16 cellular contexts compared by ENCODE assay signal in the genomic region with DNA sequence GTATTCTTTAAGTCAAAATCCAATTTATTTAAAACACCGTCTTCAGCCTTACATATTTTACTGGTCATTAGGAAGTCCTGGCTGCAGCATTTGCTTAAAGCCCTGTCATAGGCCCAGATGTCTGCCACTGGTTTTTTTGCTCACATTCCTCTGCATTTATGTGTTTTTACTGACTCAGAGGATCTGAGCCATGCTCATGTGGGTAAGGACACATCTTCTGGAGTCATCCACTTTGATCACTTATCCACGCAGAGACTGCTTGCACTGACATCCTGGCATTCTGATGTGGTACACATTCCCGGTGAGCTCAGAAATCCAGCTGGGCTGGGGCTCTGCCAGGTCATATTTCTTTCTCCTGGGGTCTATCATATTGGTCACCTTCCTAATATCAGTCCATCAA.
DNase-seq lines count a peak whose midpoint lies in the region; ATAC-seq and TF ChIP-seq lines count a peak whose summit lies in the region.
"Had no signal": no experiment of that assay in that cellular context is flagged by ENCODE, and none has a peak within 500 bp of the region (broad histone marks: within the 10 kb centered on the region; RNA-seq: fewer than 3 reads in every experiment).

No MANE protein-coding gene starts in this region.

- in situ Hi-C loops in astrocyte of the spinal cord (cut with HindIII; ENCODE audit: low sequenced_read_pairs), result no loop called here

- DNase-seq in AG08395 (ENCODE audit: low spot score) (peak; percentile 68), HK-2 (ENCODE audit: unreplicated experiment) (peak; percentile 13), astrocyte of the spinal cord (ENCODE audit: low read depth, low spot score) (peak; percentile 76), kidney glomerular epithelial cell (lab: John Stamatoyannopoulos, UW) (peak; percentile 54), DMS 273 treated with DMSO at 0.1 percent for 48 hours (lab: John Stamatoyannopoulos, UW) (no peak)
- DNase-seq: glutamatergic neuron, KBM-7, NCI-H1436, NCI-H226 had no signal

- no peak overlapping the region for H3K4me3 ChIP-seq in astrocyte of the spinal cord (ENCODE audit: low read depth, low read length)
- H3K4me3 ChIP-seq: SJSA1, skin epidermis, tibial nerve had no signal

- TF ChIP-seq CTCF in astrocyte of the spinal cord (IDR thresholded peaks at IDR 0.05; ENCODE audit: low read depth, low read length), result no peak

- ATAC-seq in GM19023 (IDR thresholded peaks at IDR 0.05; ENCODE audit: unreplicated experiment) (no peak), GM21737 (IDR thresholded peaks at IDR 0.05; ENCODE audit: unreplicated experiment) (no peak), HG02970 (IDR thresholded peaks at IDR 0.05; ENCODE audit: low FRiP score, unreplicated experiment) (no peak)
- ATAC-seq: stimulated activated effector memory CD8-positive, alpha-beta T cell treated with anti-CD3 and anti-CD28 coated beads, Interleukin-12 subunit alpha, Interleukin-12 subunit beta, amount 100 ng/mL, for 72 hours had no signal
